6 cellular contexts compared by ENCODE assay signal in the genomic region with DNA sequence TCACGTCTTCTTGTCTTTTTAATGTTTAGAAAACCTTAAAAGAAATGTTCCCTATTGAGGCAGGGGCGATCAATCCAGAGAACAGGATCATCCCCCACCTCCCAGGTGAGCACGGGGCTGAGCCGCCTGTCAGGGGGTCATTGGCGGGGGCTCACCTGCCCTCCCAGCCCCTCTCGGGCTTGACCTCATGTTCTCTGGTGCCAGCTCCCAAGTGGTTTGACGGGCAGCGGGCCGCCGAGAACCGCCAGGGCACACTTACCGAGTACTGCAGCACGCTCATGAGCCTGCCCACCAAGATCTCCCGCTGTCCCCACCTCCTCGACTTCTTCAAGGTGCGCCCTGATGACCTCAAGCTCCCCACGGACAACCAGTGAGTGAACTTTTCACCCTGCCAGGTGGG. TPM values are rescaled to one million over a fixed set of nuclear protein-coding genes. Genes with fewer than 3 reads are reported as not detected.
"Had no signal": no experiment of that assay in that cellular context is flagged by ENCODE, and none has a peak within 500 bp of the region (broad histone marks: within the 10 kb centered on the region; RNA-seq: fewer than 3 reads in every experiment).

No MANE protein-coding gene starts in this region.

RNA-seq across cellular contexts. Expression of gene NCF1, which starts 5.2 kb away (rescaled TPM):
- total RNA-seq: PC-3, RPMI7951, SJCRH30, SJSA1, SK-MEL-5 had no signal
- polyA plus RNA-seq: SK-N-SH had no signal
